Comparison of ENCODE assay signal across 8 cellular contexts in genomic region chr10:29998142-29998808, GRCh38.
DNase-seq lines count a peak whose midpoint lies in the region; ATAC-seq and TF ChIP-seq lines count a peak whose summit lies in the region.

No MANE protein-coding gene starts in this region.

- intact Hi-C loops in lower lobe of right lung (cut with DNase I), result no loop called here

- H3K4me3 ChIP-seq in lower lobe of right lung, result no peak overlapping the region

- H3K27me3 ChIP-seq in lower lobe of right lung (ENCODE audit: low read depth), result no peaks in the 10 kb centered on the region

- ATAC-seq in HG02973 (IDR thresholded peaks at IDR 0.05; ENCODE audit: unreplicated experiment) (peak; percentile 70), lower lobe of right lung (peak; percentile 76 to 80)

- H3K4me1 ChIP-seq in lower lobe of right lung, result peaks cover 33% of the 10 kb centered on the region

- H3K27ac ChIP-seq in 22Rv1 (no peak overlapping the region), lower lobe of right lung (no peak overlapping the region)

- in situ Hi-C loops in GM13976 (cut with MboI; ENCODE audit: low sequenced_read_pairs, unreplicated experiment), result loop anchor here (25.0 kb wide), 1 partner anchor 589 kb away; no protein-coding TSS in a partner anchor

- TF ChIP-seq CTCF in 22Rv1 (IDR thresholded peaks at IDR 0.05), result peak; percentile 98
- TF ChIP-seq CTCF in GM13976 (IDR thresholded peaks at IDR 0.05; ENCODE audit: borderline replicate concordance, control extremely low read depth, extremely low read depth, insufficient read depth, missing control alignments), result peak; percentile 95
- peak; percentile 99 for TF ChIP-seq CTCF in lower lobe of right lung (IDR thresholded peaks at IDR 0.05)

- H3K9me3 ChIP-seq in lower lobe of right lung, result no peaks in the 10 kb centered on the region

- DNase-seq in GM13976 (ENCODE audit: low spot score), result peak; percentile 80
- peak; percentile 71 for DNase-seq in NCI-H69 (lab: John Stamatoyannopoulos, UW)
- peak; percentile 74 for DNase-seq in activated CD4-positive, alpha-beta T cell treated with anti-CD3 and anti-CD28 coated beads, Interleukin-2, amount 50 U/mL, for 1 hour
- peak; percentile 83 to 88 for DNase-seq in dermis microvascular lymphatic vessel endothelial cell (ENCODE audit: low read depth in 2 of 2)
- peak; percentile 75 for DNase-seq in lower lobe of right lung
- peak; percentile 25 for DNase-seq in stimulated activated CD8-positive, alpha-beta memory T cell treated with anti-CD3 and anti-CD28 coated beads, Interleukin-12 subunit alpha, Interleukin-12 subunit beta, amount 100 ng/mL, for 24 hours (ENCODE audit: extremely low read depth)

- H3K36me3 ChIP-seq in lower lobe of right lung, result no peaks in the 10 kb centered on the region

Comparison
In these comparisons a context has a peak if more than half of its experiments do, and no peak if none do; other contexts are left out.
1. DNase-seq: peak in every context shown above with its lines; median percentile 86 in dermis microvascular lymphatic vessel endothelial cell; 80 in GM13976; 75 in lower lobe of right lung; 74 in activated CD4-positive, alpha-beta T cell treated with anti-CD3 and anti-CD28 coated beads, Interleukin-2, amount 50 U/mL, for 1 hour; 71 in NCI-H69; 25 in stimulated activated CD8-positive, alpha-beta memory T cell treated with anti-CD3 and anti-CD28 coated beads, Interleukin-12 subunit alpha, Interleukin-12 subunit beta, amount 100 ng/mL, for 24 hours.